28 cellular contexts compared by ENCODE assay signal in genomic region chr9:82334286-82334685, GRCh38.
DNase-seq lines count a peak whose midpoint lies in the region; ATAC-seq, FAIRE-seq and TF ChIP-seq lines count a peak whose summit lies in the region.
"Had no signal": no experiment of that assay in that cellular context is flagged by ENCODE, and none has a peak within 500 bp of the region (broad histone marks: within the 10 kb centered on the region; RNA-seq: fewer than 3 reads in every experiment).

No MANE protein-coding gene starts in this region.

- no peak overlapping the region for H3K27ac Mint-ChIP-seq in activated naive CD4-positive, alpha-beta T cell treated with anti-CD3 and anti-CD28 coated beads, Interleukin-2, amount 10 ng/mL, durations not matched to agents 7 days and 5 days
- H3K27ac Mint-ChIP-seq: activated CD4-positive, alpha-beta T cell treated with anti-CD3 and anti-CD28 coated beads, Interleukin-2, amount 10 ng/mL, durations not matched to agents 24 days and 14 days; activated naive CD8-positive, alpha-beta T cell; CD4-positive, alpha-beta T cell; neural progenitor cell; stimulated activated naive CD8-positive, alpha-beta T cell treated with anti-CD3 and anti-CD28 coated beads, Interleukin-15, amount 100 ng/mL, for 72 hours; T-helper 2 cell treated with Interferon-gamma antibody and Interleukin-4, amounts not matched to agents 5 μg/mL and 100 μg/mL, for 36 hours had no signal

- H2AFZ ChIP-seq in fibroblast of lung (ENCODE audit: low read length) = no peak overlapping the region
- H2AFZ ChIP-seq: neural progenitor cell had no signal

- peaks cover 3% of the 10 kb centered on the region for H3K9me3 Mint-ChIP-seq in activated naive CD4-positive, alpha-beta T cell treated with anti-CD3 and anti-CD28 coated beads, Interleukin-2, amount 10 ng/mL, durations not matched to agents 7 days and 5 days
- H3K9me3 Mint-ChIP-seq: activated CD4-positive, alpha-beta T cell treated with anti-CD3 and anti-CD28 coated beads, Interleukin-2, amount 10 ng/mL, durations not matched to agents 24 days and 14 days; neural progenitor cell had no signal

- H3K27me3 ChIP-seq in fibroblast of lung (ENCODE audit: control insufficient read depth, insufficient read depth, low read length) (no peaks in the 10 kb centered on the region), uterus (no peaks in the 10 kb centered on the region)
- H3K27me3 ChIP-seq: neural progenitor cell, tibial artery had no signal

- H3K4me3 ChIP-seq in fibroblast of lung (replicated peaks in 1 of 4; ENCODE audit: control extremely low read depth in 1 of 4, insufficient read depth in 1 of 4, low read depth in 3 of 4, low read length in 4 of 4) = no peak overlapping the region
- H3K4me3 ChIP-seq in uterus = no peak overlapping the region
- H3K4me3 ChIP-seq: neural progenitor cell, tibial artery had no signal

- DNase-seq in EH (ENCODE audit: low read depth) (peak; percentile 62), RCC 7860 (ENCODE audit: low spot score) (peak; percentile 16), fibroblast of lung (ENCODE audit: low read depth in 2 of 2) (peak; percentile 6 to 73), non-pigmented ciliary epithelial cell (ENCODE audit: low read depth) (peak; percentile 36), uterus (no peak)
- no peak for DNase-seq in activated naive CD4-positive, alpha-beta T cell treated with anti-CD3 and anti-CD28 coated beads, Interleukin-2, amount 10 ng/mL, durations not matched to agents 7 days and 5 days
- DNase-seq: activated CD4-positive, alpha-beta T cell treated with anti-CD3 and anti-CD28 coated beads, Interleukin-2, amount 10 ng/mL, durations not matched to agents 24 days and 14 days; CD4-positive, alpha-beta T cell; effector CD4-positive, alpha-beta T cell; Kasumi-1; left cardiac atrium; NCI-H1092; NCI-H187 treated with DMSO at 0.1 percent for 48 hours; NCI-H345; NCI-H82; Right ventricle myocardium superior; stimulated activated CD4-positive, alpha-beta T cell treated with anti-CD3 and anti-CD28 coated beads, Interleukin-15, amount 100 ng/mL, for 24 hours; stimulated activated naive CD8-positive, alpha-beta T cell treated with anti-CD3 and anti-CD28 coated beads, Interleukin-15, amount 100 ng/mL, for 72 hours; tibial artery had no signal

- ATAC-seq in GM21360 (IDR thresholded peaks at IDR 0.05; ENCODE audit: unreplicated experiment) (no peak), HG03280 (IDR thresholded peaks at IDR 0.05; ENCODE audit: unreplicated experiment) (no peak)
- ATAC-seq: left cardiac atrium; sciatic nerve; stimulated activated naive CD8-positive, alpha-beta T cell treated with anti-CD3 and anti-CD28 coated beads, Interleukin-15, amount 100 ng/mL, for 72 hours had no signal

- H4K20me1 ChIP-seq in fibroblast of lung (ENCODE audit: control insufficient read depth, extremely low read depth, insufficient read depth, low read length) = no peaks in the 10 kb centered on the region

- no peak overlapping the region for H3K9ac ChIP-seq in fibroblast of lung (ENCODE audit: insufficient read depth, low read length)
- H3K9ac ChIP-seq: neural progenitor cell had no signal

- H3K4me1 Mint-ChIP-seq in activated naive CD4-positive, alpha-beta T cell treated with anti-CD3 and anti-CD28 coated beads, Interleukin-2, amount 10 ng/mL, durations not matched to agents 7 days and 5 days = no peaks in the 10 kb centered on the region
- H3K4me1 Mint-ChIP-seq: activated CD4-positive, alpha-beta T cell treated with anti-CD3 and anti-CD28 coated beads, Interleukin-2, amount 10 ng/mL, durations not matched to agents 24 days and 14 days; neural progenitor cell; stimulated activated naive CD8-positive, alpha-beta T cell treated with anti-CD3 and anti-CD28 coated beads, Interleukin-15, amount 100 ng/mL, for 72 hours had no signal

- peaks cover 6% of the 10 kb centered on the region for H3K4me1 ChIP-seq in fibroblast of lung (ENCODE audit: control insufficient read depth, extremely low read depth, insufficient read depth, low read length)
- no peaks in the 10 kb centered on the region for H3K4me1 ChIP-seq in uterus
- H3K4me1 ChIP-seq: neural progenitor cell, tibial artery had no signal

- CTCF ChIA-PET in activated naive CD4-positive, alpha-beta T cell treated with anti-CD3 and anti-CD28 coated beads, Interleukin-2, amount 10 ng/mL, durations not matched to agents 7 days and 5 days (lab: Charles Lee) = no interaction called here

- H3K27ac ChIP-seq in fibroblast of lung (ENCODE audit: insufficient read depth, low read length) (no peak overlapping the region), uterus (no peak overlapping the region)
- H3K27ac ChIP-seq: HL-60, neural progenitor cell, tibial artery, VCaP had no signal

- intact Hi-C loops in uterus (cut with DNase I; ENCODE audit: low total_unique reads) = no loop called here

- H3K9me3 ChIP-seq in fibroblast of lung (ENCODE audit: control insufficient read depth, insufficient read depth, low read depth, low read length) (no peaks in the 10 kb centered on the region), uterus (no peaks in the 10 kb centered on the region)
- H3K9me3 ChIP-seq: tibial artery had no signal

- TF ChIP-seq POLR2A in uterus (IDR thresholded peaks at IDR 0.05) = no peak

- no peaks in the 10 kb centered on the region for H3K36me3 Mint-ChIP-seq in activated naive CD4-positive, alpha-beta T cell treated with anti-CD3 and anti-CD28 coated beads, Interleukin-2, amount 10 ng/mL, durations not matched to agents 7 days and 5 days
- H3K36me3 Mint-ChIP-seq: activated naive CD8-positive, alpha-beta T cell; neural progenitor cell had no signal

- H3K27me3 Mint-ChIP-seq in activated naive CD4-positive, alpha-beta T cell treated with anti-CD3 and anti-CD28 coated beads, Interleukin-2, amount 10 ng/mL, durations not matched to agents 7 days and 5 days = no peaks in the 10 kb centered on the region
- H3K27me3 Mint-ChIP-seq: activated CD4-positive, alpha-beta T cell treated with anti-CD3 and anti-CD28 coated beads, Interleukin-2, amount 10 ng/mL, durations not matched to agents 24 days and 14 days; activated naive CD8-positive, alpha-beta T cell; CD4-positive, alpha-beta T cell; stimulated activated naive CD8-positive, alpha-beta T cell treated with anti-CD3 and anti-CD28 coated beads, Interleukin-15, amount 100 ng/mL, for 72 hours had no signal

- no peak for FAIRE-seq in RCC 7860 (lab: Jason Lieb, UNC)
- FAIRE-seq: H1 had no signal

- H3K4me2 ChIP-seq in fibroblast of lung (ENCODE audit: extremely low read depth, insufficient read depth, low read length) = no peak overlapping the region
- H3K4me2 ChIP-seq: neural progenitor cell had no signal

- H3K4me3 Mint-ChIP-seq in activated naive CD4-positive, alpha-beta T cell treated with anti-CD3 and anti-CD28 coated beads, Interleukin-2, amount 10 ng/mL, durations not matched to agents 7 days and 5 days = no peak overlapping the region
- H3K4me3 Mint-ChIP-seq: activated CD4-positive, alpha-beta T cell treated with anti-CD3 and anti-CD28 coated beads, Interleukin-2, amount 10 ng/mL, durations not matched to agents 24 days and 14 days; activated naive CD8-positive, alpha-beta T cell; CD4-positive, alpha-beta T cell; neural progenitor cell; stimulated activated naive CD8-positive, alpha-beta T cell treated with anti-CD3 and anti-CD28 coated beads, Interleukin-15, amount 100 ng/mL, for 72 hours; T-helper 2 cell treated with Interferon-gamma antibody and Interleukin-4, amounts not matched to agents 5 μg/mL and 100 μg/mL, for 36 hours had no signal

- H3K36me3 ChIP-seq in fibroblast of lung (ENCODE audit: control insufficient read depth, insufficient read depth, low read length) (no peaks in the 10 kb centered on the region), uterus (no peaks in the 10 kb centered on the region)
- H3K36me3 ChIP-seq: neural progenitor cell, tibial artery had no signal

- no peaks in the 10 kb centered on the region for H3K79me2 ChIP-seq in fibroblast of lung (ENCODE audit: control insufficient read depth, insufficient read depth, low read length)

- TF ChIP-seq CTCF in fibroblast of lung (conservative IDR thresholded peaks at IDR 0.05 in 1 of 2, IDR thresholded peaks at IDR 0.05 in 1 of 2; ENCODE audit: low read depth in 1 of 2, low read length in 2 of 2) (no peak), uterus (IDR thresholded peaks at IDR 0.05) (no peak)

Comparison
In these comparisons a context has a peak if more than half of its experiments do, and no peak if none do; other contexts are left out.
1. DNase-seq: peak in EH (single experiment), RCC 7860 (single experiment), fibroblast of lung (2 of 2) and non-pigmented ciliary epithelial cell (single experiment); none in uterus (0 of 2) and activated naive CD4-positive, alpha-beta T cell treated with anti-CD3 and anti-CD28 coated beads, Interleukin-2, amount 10 ng/mL, durations not matched to agents 7 days and 5 days (single experiment).